Comparison of ENCODE assay signal across 12 cellular contexts in genomic region chr10:74640134-74640533, GRCh38.
DNase-seq lines count a peak whose midpoint lies in the region; ATAC-seq, FAIRE-seq and TF ChIP-seq lines count a peak whose summit lies in the region.
"Had no signal": no experiment of that assay in that cellular context is flagged by ENCODE, and none has a peak within 500 bp of the region (broad histone marks: within the 10 kb centered on the region; RNA-seq: fewer than 3 reads in every experiment).

No MANE protein-coding gene starts in this region.

- H2AFZ ChIP-seq in astrocyte (ENCODE audit: low read depth, low read length), result no peak overlapping the region

- no peaks in the 10 kb centered on the region for H3K4me1 ChIP-seq in astrocyte (ENCODE audit: insufficient read depth, low read length)
- H3K4me1 ChIP-seq: spleen had no signal

- H3K4me1 Mint-ChIP-seq in astrocyte (ENCODE audit: low read depth, unreplicated experiment), result peaks cover 7% of the 10 kb centered on the region
- H3K4me1 Mint-ChIP-seq in naive B cell, result peaks cover 6 to 13% (median 11%) of the 10 kb centered on the region in 3 donors

- DNase-seq in ELF-1 (ENCODE audit: low read depth, low spot score), result peak; percentile 50
- DNase-seq in NCI-H1092 treated with DMSO at 0.1 percent for 48 hours (lab: John Stamatoyannopoulos, UW), result peak; percentile 68
- DNase-seq in astrocyte (ENCODE audit: low read depth), result peak; percentile 10
- no peak for DNase-seq in naive B cell
- no peak for DNase-seq in cerebellar nuclear complex (lab: John Stamatoyannopoulos, UW)
- DNase-seq in NCI-H1930 (lab: John Stamatoyannopoulos, UW), result no peak
- no peak for DNase-seq in NCI-H2196 treated with DMSO at 0.1 percent for 48 hours (lab: John Stamatoyannopoulos, UW; ENCODE audit: unreplicated experiment)
- DNase-seq: left ventricle myocardium superior, spleen, stomach, T-helper 17 cell had no signal

- no peaks in the 10 kb centered on the region for H3K79me2 ChIP-seq in astrocyte (ENCODE audit: insufficient read depth, low read length)

- no peak overlapping the region for H3K4me3 Mint-ChIP-seq in astrocyte (ENCODE audit: unreplicated experiment)
- H3K4me3 Mint-ChIP-seq in naive B cell, result no peak overlapping the region
- H3K4me3 Mint-ChIP-seq: T-helper 17 cell had no signal

- FAIRE-seq in astrocyte (lab: Jason Lieb, UNC), result no peak

- ATAC-seq in naive B cell (ENCODE audit: low read depth in 2 of 2), result peak in 1 of 2 donors; percentile 80
- no peak for ATAC-seq in GM21619 (IDR thresholded peaks at IDR 0.05; ENCODE audit: unreplicated experiment)
- ATAC-seq: left ventricle myocardium superior, T-helper 17 cell had no signal

- TF ChIP-seq CTCF in astrocyte (IDR thresholded peaks at IDR 0.05; ENCODE audit: insufficient read depth, low read depth, low read length), result no peak

- no peaks in the 10 kb centered on the region for H3K9me3 ChIP-seq in astrocyte (ENCODE audit: insufficient read depth, low read depth, low read length)

- no peaks in the 10 kb centered on the region for H3K27me3 Mint-ChIP-seq in astrocyte (ENCODE audit: low read depth, unreplicated experiment)
- H3K27me3 Mint-ChIP-seq in naive B cell, result no peaks in the 10 kb centered on the region
- H3K27me3 Mint-ChIP-seq: T-helper 17 cell had no signal

- no peak overlapping the region for H3K27ac Mint-ChIP-seq in astrocyte (ENCODE audit: unreplicated experiment)
- peak overlapping the region in 5 of 6 donors; percentile 26 to 93 (median 72) for H3K27ac Mint-ChIP-seq in naive B cell

- H3K4me2 ChIP-seq in astrocyte (ENCODE audit: low read length), result no peak overlapping the region

- peaks cover 5% of the 10 kb centered on the region for H3K9me3 Mint-ChIP-seq in astrocyte (ENCODE audit: unreplicated experiment)
- peaks cover under 1 to 11% (median 6%) of the 10 kb centered on the region in 7 donors for H3K9me3 Mint-ChIP-seq in naive B cell

- H3K27ac ChIP-seq in astrocyte (ENCODE audit: low read depth, low read length), result no peak overlapping the region
- H3K27ac ChIP-seq: spleen, stomach had no signal

- H3K36me3 Mint-ChIP-seq in astrocyte (ENCODE audit: low read depth, unreplicated experiment) (peaks cover 8% of the 10 kb centered on the region), naive B cell (peaks cover 13 to 24% of the 10 kb centered on the region in 2 donors)

- H4K20me1 ChIP-seq in astrocyte (ENCODE audit: insufficient read depth, low read length), result no peaks in the 10 kb centered on the region

- H3K4me3 ChIP-seq in astrocyte (ENCODE audit: insufficient read depth, low read depth, low read length), result no peak overlapping the region
- H3K4me3 ChIP-seq: spleen, stomach had no signal

- no peak overlapping the region for H3K9ac ChIP-seq in astrocyte (ENCODE audit: low read length)

- H3K36me3 ChIP-seq in astrocyte (ENCODE audit: insufficient read depth, low read length), result no peaks in the 10 kb centered on the region
- H3K36me3 ChIP-seq: stomach had no signal

- H3K27me3 ChIP-seq in astrocyte (ENCODE audit: insufficient read depth, low read length), result no peaks in the 10 kb centered on the region
- H3K27me3 ChIP-seq: spleen, stomach had no signal

Comparison
In these comparisons a context has a peak if more than half of its experiments do, and no peak if none do; other contexts are left out.
1. DNase-seq: peak in ELF-1 (single experiment), NCI-H1092 treated with DMSO at 0.1 percent for 48 hours (single experiment) and astrocyte (single experiment); none in naive B cell (single experiment), cerebellar nuclear complex (0 of 2), NCI-H1930 (0 of 2) and NCI-H2196 treated with DMSO at 0.1 percent for 48 hours (single experiment).